ENCODE assay signal across 23 cellular contexts in the genomic region with DNA sequence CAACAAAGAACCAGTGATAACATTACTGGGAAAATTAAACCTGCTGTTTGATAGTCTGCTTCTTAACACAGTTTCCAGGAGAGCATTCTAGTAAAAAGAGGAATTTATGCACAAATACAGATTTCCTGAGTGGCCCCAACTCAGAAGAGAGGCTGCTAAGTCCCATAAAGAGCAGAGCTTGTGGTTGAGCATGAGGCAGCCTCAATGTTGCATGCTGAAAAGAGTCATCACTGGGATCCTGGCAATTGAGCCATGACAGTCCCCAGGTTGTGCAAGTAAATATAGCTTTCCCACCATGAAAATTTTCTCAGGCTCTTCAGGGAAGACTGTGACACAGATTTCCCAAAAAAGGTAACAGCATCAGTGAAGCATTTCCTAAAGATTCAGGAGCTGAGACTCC. TPM values are rescaled to one million over a fixed set of nuclear protein-coding genes. Genes with fewer than 3 reads are reported as not detected.
DNase-seq lines count a peak whose midpoint lies in the region; ATAC-seq and TF ChIP-seq lines count a peak whose summit lies in the region.
"Had no signal": no experiment of that assay in that cellular context is flagged by ENCODE, and none has a peak within 500 bp of the region (broad histone marks: within the 10 kb centered on the region; RNA-seq: fewer than 3 reads in every experiment).

No MANE protein-coding gene starts in this region.

- no peak for ATAC-seq in HG03571 (IDR thresholded peaks at IDR 0.05; ENCODE audit: unreplicated experiment)
- ATAC-seq: T-cell had no signal

- DNase-seq in SKM-1 treated with dmso at 0.1 percent for 144 hours (lab: John Stamatoyannopoulos, UW; ENCODE audit: unreplicated experiment) (peak; percentile 15), SKM-1 (lab: John Stamatoyannopoulos, UW; ENCODE audit: unreplicated experiment) (no peak), NB4 (ENCODE audit: low read depth) (peak; percentile 48), kidney tubule cell (ENCODE audit: low spot score) (peak; percentile 28)
- no peak for DNase-seq in activated T-helper 1 cell treated with anti-CD3 and anti-CD28 coated beads, Interleukin-12 subunit alpha, Interleukin-12 subunit beta, Interleukin-2, Interleukin-4 antibody, amounts not matched to agents 30 ng/mL and 10 ng/mL and 1 ng/mL, durations not matched to agents 14 hours and 24 hours and 36 hours (ENCODE audit: low spot score)
- DNase-seq in activated naive CD4-positive, alpha-beta T cell treated with anti-CD3 and anti-CD28 coated beads, Interleukin-2, amount 10 ng/mL, durations not matched to agents 7 days and 5 days, result no peak
- DNase-seq: CD4-positive, alpha-beta T cell; GOT3; HCEC 1CT; IMR-90; KG1; NCI-H1417; NCI-H1694; NCI-H2029 treated with DMSO at 0.1 percent for 48 hours; NCI-H446 treated with DMSO at 0.1 percent for 48 hours; NCI-H526; NCI-H82; NK-92 treated with Interleukin-12 subunit alpha and Interleukin-12 subunit beta, amount 100 ng/mL, for 24 hours; SHP77; T-cell had no signal

- no peak for TF ChIP-seq CTCF in NB4 (IDR thresholded peaks at IDR 0.05; ENCODE audit: low read depth, low read length)

- H3K4me3 Mint-ChIP-seq in activated T-helper 1 cell treated with anti-CD3 and anti-CD28 coated beads, Interleukin-12 subunit alpha, Interleukin-12 subunit beta, Interleukin-2, Interleukin-4 antibody, amounts not matched to agents 30 ng/mL and 10 ng/mL and 1 ng/mL, durations not matched to agents 14 hours and 24 hours and 36 hours, result no peak overlapping the region
- no peak overlapping the region for H3K4me3 Mint-ChIP-seq in activated naive CD4-positive, alpha-beta T cell treated with anti-CD3 and anti-CD28 coated beads, Interleukin-2, amount 10 ng/mL, durations not matched to agents 7 days and 5 days
- H3K4me3 Mint-ChIP-seq: CD4-positive, alpha-beta T cell; T-cell had no signal

- no peaks in the 10 kb centered on the region for H3K4me1 Mint-ChIP-seq in activated T-helper 1 cell treated with anti-CD3 and anti-CD28 coated beads, Interleukin-12 subunit alpha, Interleukin-12 subunit beta, Interleukin-2, Interleukin-4 antibody, amounts not matched to agents 30 ng/mL and 10 ng/mL and 1 ng/mL, durations not matched to agents 14 hours and 24 hours and 36 hours (ENCODE audit: low read depth)
- no peaks in the 10 kb centered on the region for H3K4me1 Mint-ChIP-seq in activated naive CD4-positive, alpha-beta T cell treated with anti-CD3 and anti-CD28 coated beads, Interleukin-2, amount 10 ng/mL, durations not matched to agents 7 days and 5 days
- H3K4me1 Mint-ChIP-seq: T-cell had no signal

- no peak overlapping the region for H3K4me3 ChIP-seq in NB4 (ENCODE audit: low read depth, low read length)
- H3K4me3 ChIP-seq: BLaER1 treated with 17β-estradiol and CSF1 and Interleukin-3, amounts not matched to agents 10 nM and 100 nM; SK-N-MC had no signal

- intact Hi-C loops in activated T-helper 1 cell treated with anti-CD3 and anti-CD28 coated beads, Interleukin-12 subunit alpha, Interleukin-12 subunit beta, Interleukin-2, Interleukin-4 antibody, amounts not matched to agents 30 ng/mL and 10 ng/mL and 1 ng/mL, durations not matched to agents 14 hours and 24 hours and 36 hours (cut with micrococcal nuclease), result no loop called here

- no peak overlapping the region for H3K27ac Mint-ChIP-seq in activated T-helper 1 cell treated with anti-CD3 and anti-CD28 coated beads, Interleukin-12 subunit alpha, Interleukin-12 subunit beta, Interleukin-2, Interleukin-4 antibody, amounts not matched to agents 30 ng/mL and 10 ng/mL and 1 ng/mL, durations not matched to agents 14 hours and 24 hours and 36 hours
- H3K27ac Mint-ChIP-seq in activated naive CD4-positive, alpha-beta T cell treated with anti-CD3 and anti-CD28 coated beads, Interleukin-2, amount 10 ng/mL, durations not matched to agents 7 days and 5 days, result no peak overlapping the region
- H3K27ac Mint-ChIP-seq: CD4-positive, alpha-beta T cell; T-cell had no signal

- TF ChIP-seq POLR2A in NB4 (IDR thresholded peaks at IDR 0.05; ENCODE audit: extremely low read depth, insufficient read length), result no peak

- H3K9me3 Mint-ChIP-seq in activated T-helper 1 cell treated with anti-CD3 and anti-CD28 coated beads, Interleukin-12 subunit alpha, Interleukin-12 subunit beta, Interleukin-2, Interleukin-4 antibody, amounts not matched to agents 30 ng/mL and 10 ng/mL and 1 ng/mL, durations not matched to agents 14 hours and 24 hours and 36 hours, result no peaks in the 10 kb centered on the region
- no peaks in the 10 kb centered on the region for H3K9me3 Mint-ChIP-seq in activated naive CD4-positive, alpha-beta T cell treated with anti-CD3 and anti-CD28 coated beads, Interleukin-2, amount 10 ng/mL, durations not matched to agents 7 days and 5 days
- H3K9me3 Mint-ChIP-seq: CD4-positive, alpha-beta T cell; T-cell had no signal

- CTCF ChIA-PET in activated naive CD4-positive, alpha-beta T cell treated with anti-CD3 and anti-CD28 coated beads, Interleukin-2, amount 10 ng/mL, durations not matched to agents 7 days and 5 days (lab: Charles Lee), result interaction anchor here (0.6 kb wide), 1 partner anchor 294 kb away, joined by 3 read pairs; no protein-coding TSS in a partner anchor

- no peaks in the 10 kb centered on the region for H3K36me3 Mint-ChIP-seq in activated T-helper 1 cell treated with anti-CD3 and anti-CD28 coated beads, Interleukin-12 subunit alpha, Interleukin-12 subunit beta, Interleukin-2, Interleukin-4 antibody, amounts not matched to agents 30 ng/mL and 10 ng/mL and 1 ng/mL, durations not matched to agents 14 hours and 24 hours and 36 hours (ENCODE audit: low read depth)
- H3K36me3 Mint-ChIP-seq in activated naive CD4-positive, alpha-beta T cell treated with anti-CD3 and anti-CD28 coated beads, Interleukin-2, amount 10 ng/mL, durations not matched to agents 7 days and 5 days, result no peaks in the 10 kb centered on the region
- H3K36me3 Mint-ChIP-seq: T-cell had no signal

- peaks cover 33% of the 10 kb centered on the region for H3K27me3 Mint-ChIP-seq in activated T-helper 1 cell treated with anti-CD3 and anti-CD28 coated beads, Interleukin-12 subunit alpha, Interleukin-12 subunit beta, Interleukin-2, Interleukin-4 antibody, amounts not matched to agents 30 ng/mL and 10 ng/mL and 1 ng/mL, durations not matched to agents 14 hours and 24 hours and 36 hours (ENCODE audit: insufficient read depth)
- H3K27me3 Mint-ChIP-seq in activated naive CD4-positive, alpha-beta T cell treated with anti-CD3 and anti-CD28 coated beads, Interleukin-2, amount 10 ng/mL, durations not matched to agents 7 days and 5 days, result peaks cover 24% of the 10 kb centered on the region

RNA-seq across cellular contexts. Expression of a gene that starts 47.5 kb away (rescaled TPM):
- total RNA-seq in activated T-helper 1 cell treated with anti-CD3 and anti-CD28 coated beads, Interleukin-12 subunit alpha, Interleukin-12 subunit beta, Interleukin-2, Interleukin-4 antibody, amounts not matched to agents 30 ng/mL and 10 ng/mL and 1 ng/mL, durations not matched to agents 14 hours and 24 hours and 36 hours, result 0.83 and 0.93 TPM in 2 replicates

Comparison
In these comparisons a context has a peak if more than half of its experiments do, and no peak if none do; other contexts are left out.
1. DNase-seq: peak in SKM-1 treated with dmso at 0.1 percent for 144 hours (single experiment), NB4 (single experiment) and kidney tubule cell (single experiment); none in SKM-1 (single experiment), activated T-helper 1 cell treated with anti-CD3 and anti-CD28 coated beads, Interleukin-12 subunit alpha, Interleukin-12 subunit beta, Interleukin-2, Interleukin-4 antibody, amounts not matched to agents 30 ng/mL and 10 ng/mL and 1 ng/mL, durations not matched to agents 14 hours and 24 hours and 36 hours (single experiment) and activated naive CD4-positive, alpha-beta T cell treated with anti-CD3 and anti-CD28 coated beads, Interleukin-2, amount 10 ng/mL, durations not matched to agents 7 days and 5 days (single experiment).